Comparison of ENCODE assay signal across 22 cellular contexts in genomic region chr7:54560726-54561125, GRCh38. TPM values are rescaled to one million over a fixed set of nuclear protein-coding genes. Genes with fewer than 3 reads are reported as not detected.
DNase-seq lines count a peak whose midpoint lies in the region; ATAC-seq and TF ChIP-seq lines count a peak whose summit lies in the region.
"Had no signal": no experiment of that assay in that cellular context is flagged by ENCODE, and none has a peak within 500 bp of the region (broad histone marks: within the 10 kb centered on the region; RNA-seq: fewer than 3 reads in every experiment).

No MANE protein-coding gene starts in this region.

- H2AFZ ChIP-seq in PC-9, result 0 out of 2 replicates have a peak overlapping the region, but pooled peaks have one; percentile 1
- H2AFZ ChIP-seq: GM23338 had no signal

- H3K4me3 ChIP-seq in PC-9 (peak overlapping the region; percentile 9; the same call in 1 of the 2 replicates), epithelial cell of esophagus (ENCODE audit: low read length) (no peak overlapping the region), mucosa of descending colon (no peak overlapping the region)
- H3K4me3 ChIP-seq: GM12878, GM23338 had no signal

- H3K79me2 ChIP-seq in PC-9 (ENCODE audit: low read depth), result no peaks in the 10 kb centered on the region

- DNase-seq in LoVo (ENCODE audit: low spot score) (peak; percentile 20), PC-9 (peak in 1 of 2 experiments; percentile 78), epithelial cell of esophagus (ENCODE audit: low read depth) (peak; percentile 59), mucosa of descending colon (peak in 1 of 3 donors; percentile 31), NCI-H2196 treated with DMSO at 0.1 percent for 48 hours (lab: John Stamatoyannopoulos, UW; ENCODE audit: unreplicated experiment) (no peak), NCI-H510A treated with DMSO at 0.1 percent for 48 hours (lab: John Stamatoyannopoulos, UW) (no peak), substantia nigra (lab: John Stamatoyannopoulos, UW) (no peak)
- DNase-seq: ACHN; BE2C; C1 segment of cervical spinal cord; CD4-positive, CD25-positive, alpha-beta regulatory T cell; CD8-positive, alpha-beta memory T cell; COR-L47; DMS 273 treated with DMSO at 0.1 percent for 48 hours; DMS53; DND-41; EL; HCEC 1CT had no signal

- no TSS peak for BruUV-seq in PC-9 (replicated peaks; lab: Mats Ljungman, UMichigan)

- peak overlapping the region; percentile 67 for H3K27ac ChIP-seq in PC-9
- H3K27ac ChIP-seq in substantia nigra (ENCODE audit: low read depth, low read length, poor library complexity, severe bottlenecking), result no peak overlapping the region

- TF ChIP-seq CTCF in PC-9 (conservative IDR thresholded peaks at IDR 0.05), result no peak
- TF ChIP-seq CTCF in epithelial cell of esophagus (IDR thresholded peaks at IDR 0.05; ENCODE audit: insufficient read depth, low read depth, low read length, missing control alignments), result no peak
- no peak for TF ChIP-seq CTCF in mucosa of descending colon (IDR thresholded peaks at IDR 0.05)

- H3K4me1 ChIP-seq in PC-9 (replicated peaks; ENCODE audit: insufficient read depth) (peaks cover 46% of the 10 kb centered on the region), mucosa of descending colon (ENCODE audit: low read depth) (no peaks in the 10 kb centered on the region)

- H4K20me1 ChIP-seq in PC-9 (ENCODE audit: insufficient read depth), result no peaks in the 10 kb centered on the region

- peaks cover 20% of the 10 kb centered on the region for H3F3A ChIP-seq in PC-9 (ENCODE audit: insufficient read depth, low read depth)

- peak overlapping the region; percentile 49 for H3K4me2 ChIP-seq in PC-9
- H3K4me2 ChIP-seq: GM23338 had no signal

- ATAC-seq in mucosa of descending colon, result peak; percentile 74
- ATAC-seq: GM12878, GM23338 had no signal

- H3K36me3 ChIP-seq in PC-9 (ENCODE audit: low read depth) (no peaks in the 10 kb centered on the region), mucosa of descending colon (ENCODE audit: low read depth) (no peaks in the 10 kb centered on the region)
- H3K36me3 ChIP-seq: BE2C had no signal

- H3K9me2 ChIP-seq in PC-9 (ENCODE audit: insufficient read depth), result no peaks in the 10 kb centered on the region

- intact Hi-C loops in PC-9 (cut with micrococcal nuclease; ENCODE audit: unreplicated experiment), result no loop called here
- intact Hi-C loops in mucosa of descending colon (cut with DNase I, micrococcal nuclease), result no loop called here

- POLR2A ChIA-PET in PC-9 (lab: Charles Lee; ENCODE audit: unreplicated experiment), result interaction anchor here (0.6 kb wide), 1 partner anchor 9 kb away, joined by 6 read pairs; no protein-coding TSS in a partner anchor

- CTCF ChIA-PET in PC-9 (lab: Charles Lee), result no interaction called here

- H3K9me3 ChIP-seq in PC-9 (ENCODE audit: insufficient read depth, low read depth) (no peaks in the 10 kb centered on the region), mucosa of descending colon (no peaks in the 10 kb centered on the region)
- H3K9me3 ChIP-seq: BE2C had no signal

- H3K27me3 ChIP-seq in PC-9 (ENCODE audit: insufficient read depth, low read depth), result no peaks in the 10 kb centered on the region
- H3K27me3 ChIP-seq: BE2C had no signal

RNA-seq across cellular contexts. Expression of gene VSTM2A, which starts 18.6 kb away (rescaled TPM):
- total RNA-seq in PC-9 (2021), result not detected in 2 replicates
- 1 to 10 TPM; 2.0 to 2.6 (median 2.3) TPM for total RNA-seq in mucosa of descending colon
- total RNA-seq: CD4-positive, CD25-positive, alpha-beta regulatory T cell; CD8-positive, alpha-beta memory T cell; G401; GM12878; HT1080 had no signal

Comparison
In these comparisons a context has a peak if more than half of its experiments do, and no peak if none do; other contexts are left out.
1. DNase-seq: peak in LoVo (single experiment) and epithelial cell of esophagus (single experiment); none in NCI-H2196 treated with DMSO at 0.1 percent for 48 hours (single experiment), NCI-H510A treated with DMSO at 0.1 percent for 48 hours (single experiment) and substantia nigra (0 of 49).